14 cellular contexts compared by ENCODE assay signal in the genomic region with DNA sequence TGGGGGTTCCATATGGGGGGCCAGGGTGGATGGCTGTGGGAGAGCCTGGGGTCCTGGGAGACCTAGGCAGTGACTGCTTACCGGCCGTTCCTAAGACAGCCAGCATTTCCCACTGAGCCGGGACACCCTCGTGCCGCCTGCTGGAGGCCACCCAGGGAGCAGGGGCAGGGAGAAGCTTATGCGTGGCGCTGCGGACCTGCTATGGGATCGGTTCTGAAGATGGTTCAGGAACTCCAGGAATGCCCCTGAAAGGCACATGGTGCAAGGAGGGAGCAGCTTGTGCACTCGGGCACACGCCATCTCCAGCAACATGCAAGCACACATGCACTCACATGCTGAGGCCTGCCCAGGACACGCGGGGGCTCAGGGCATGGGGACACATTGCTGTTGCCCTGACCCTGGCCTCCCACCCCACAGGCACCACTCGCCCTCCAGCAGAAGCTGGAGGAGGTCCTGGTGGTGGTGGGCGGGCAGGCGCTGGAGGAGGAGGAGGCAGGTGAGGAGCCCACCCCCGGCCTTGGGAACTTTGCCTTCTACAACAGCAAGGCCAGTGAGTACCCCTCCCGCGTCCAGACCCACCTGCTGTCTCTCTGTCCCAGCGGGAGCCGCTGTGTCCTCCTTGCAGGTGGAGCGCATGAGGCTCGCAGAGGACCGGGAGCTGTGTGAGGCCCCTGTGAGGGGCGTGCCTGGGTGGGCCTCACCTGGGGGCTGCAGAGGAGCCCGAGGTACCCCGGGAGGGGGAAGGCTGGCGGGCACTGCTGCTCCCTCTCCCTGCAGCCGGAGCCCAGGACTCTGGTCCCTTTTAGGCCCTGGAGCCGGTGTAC. TPM values are rescaled to one million over a fixed set of nuclear protein-coding genes. Genes with fewer than 3 reads are reported as not detected.
DNase-seq lines count a peak whose midpoint lies in the region; ATAC-seq and TF ChIP-seq lines count a peak whose summit lies in the region.
"Had no signal": no experiment of that assay in that cellular context is flagged by ENCODE, and none has a peak within 500 bp of the region (broad histone marks: within the 10 kb centered on the region; RNA-seq: fewer than 3 reads in every experiment).

No MANE protein-coding gene starts in this region.

- H3K9me3 ChIP-seq in Loucy (ENCODE audit: insufficient read depth, low read depth, low read length) = no peaks in the 10 kb centered on the region
- no peaks in the 10 kb centered on the region for H3K9me3 ChIP-seq in neuronal stem cell (replicated peaks in 1 of 2; ENCODE audit: control insufficient read depth in 2 of 2, insufficient read depth in 1 of 2, low read depth in 1 of 2, low read length in 2 of 2)
- H3K9me3 ChIP-seq in colonic mucosa = no peaks in the 10 kb centered on the region
- H3K9me3 ChIP-seq: ovary had no signal

- peak overlapping the region; percentile 53 for H3K4ac ChIP-seq in neuronal stem cell (ENCODE audit: low read length)

- peak overlapping the region; percentile 85 for H3K18ac ChIP-seq in neuronal stem cell (ENCODE audit: low read length)

- peak overlapping the region; percentile 6 for H2AK5ac ChIP-seq in neuronal stem cell (ENCODE audit: low read depth, low read length)

- H3K4me1 ChIP-seq in Loucy (ENCODE audit: insufficient read depth, low read length, poor library complexity, severe bottlenecking) = peaks cover 17% of the 10 kb centered on the region
- peaks cover 9 to 14% of the 10 kb centered on the region in 2 donors for H3K4me1 ChIP-seq in neuronal stem cell (ENCODE audit: control insufficient read depth in 2 of 2, insufficient read depth in 1 of 2, low read depth in 1 of 2, low read length in 2 of 2)
- H3K4me1 ChIP-seq in colonic mucosa = peaks cover 7% of the 10 kb centered on the region

- H2AFZ ChIP-seq in Loucy (ENCODE audit: low read length) = no peak overlapping the region
- H2AFZ ChIP-seq in neuronal stem cell (ENCODE audit: low read length) = no peak overlapping the region

- no peaks in the 10 kb centered on the region for H3K36me3 ChIP-seq in Loucy (ENCODE audit: insufficient read depth, low read length)
- H3K36me3 ChIP-seq in neuronal stem cell (replicated peaks in 1 of 2; ENCODE audit: control insufficient read depth in 2 of 2, insufficient read depth in 2 of 2, low read length in 2 of 2) = no peaks in the 10 kb centered on the region
- no peaks in the 10 kb centered on the region for H3K36me3 ChIP-seq in colonic mucosa
- H3K36me3 ChIP-seq: brain microvascular endothelial cell, ovary had no signal

- peak overlapping the region; percentile 75 for H2BK5ac ChIP-seq in neuronal stem cell (ENCODE audit: low read length)

- ATAC-seq in HG03571 (IDR thresholded peaks at IDR 0.05; ENCODE audit: unreplicated experiment) (no peak), HG03280 (IDR thresholded peaks at IDR 0.05; ENCODE audit: unreplicated experiment) (no peak)

- H2BK120ac ChIP-seq in neuronal stem cell (ENCODE audit: low read depth, low read length) = no peak overlapping the region

- no peaks in the 10 kb centered on the region for H3K79me2 ChIP-seq in Loucy (ENCODE audit: insufficient read depth, low read length)

- peaks cover 7% of the 10 kb centered on the region for H3K79me1 ChIP-seq in neuronal stem cell (ENCODE audit: low read depth, low read length)

- H4K91ac ChIP-seq in neuronal stem cell (ENCODE audit: low read depth, low read length, poor library complexity) = no peak overlapping the region

- peak overlapping the region; percentile 6 for H3K23ac ChIP-seq in neuronal stem cell (ENCODE audit: low read depth, low read length, poor library complexity)

- H2BK12ac ChIP-seq in neuronal stem cell (ENCODE audit: low read length) = no peak overlapping the region

- in situ Hi-C loops in GM13977 (cut with MboI; ENCODE audit: low pct_unique_long_range_greater_than_20kb, low sequenced_read_pairs, unreplicated experiment) = no loop called here

- no peaks in the 10 kb centered on the region for H3F3A ChIP-seq in Loucy (ENCODE audit: low read depth)

- peak overlapping the region; percentile 49 for H3K9ac ChIP-seq in Loucy (ENCODE audit: low read depth, low read length, poor library complexity, severe bottlenecking)
- no peak overlapping the region for H3K9ac ChIP-seq in neuronal stem cell (ENCODE audit: low read depth, low read length, poor library complexity)
- no peak overlapping the region for H3K9ac ChIP-seq in colonic mucosa (ENCODE audit: low read depth in 2 of 2, low read length in 2 of 2)

- intact Hi-C loops in colonic mucosa (cut with DNase I) = no loop called here

- no peak for TF ChIP-seq CTCF in C4-2B (conservative IDR thresholded peaks at IDR 0.05)
- no peak for TF ChIP-seq CTCF in Loucy (conservative IDR thresholded peaks at IDR 0.05; ENCODE audit: low read length)
- TF ChIP-seq CTCF in GM13977 (IDR thresholded peaks at IDR 0.05; ENCODE audit: extremely low read depth, insufficient read depth, missing control alignments) = no peak
- TF ChIP-seq CTCF in colonic mucosa (IDR thresholded peaks at IDR 0.05) = no peak

- no peak for DNase-seq in epithelial cell of prostate (ENCODE audit: low read depth, low spot score)
- DNase-seq in neuronal stem cell (ENCODE audit: low spot score) = no peak
- DNase-seq in GM13977 (ENCODE audit: low spot score) = no peak
- DNase-seq in colonic mucosa = no peak
- DNase-seq: activated CD4-positive, alpha-beta memory T cell treated with anti-CD3 and anti-CD28 coated beads, Interleukin-2, amount 10 ng/mL, durations not matched to agents 7 days and 5 days; activated T-cell treated with anti-CD3 and anti-CD28 coated beads, Interleukin-2, amount 50 U/mL, for 48 hours; brain microvascular endothelial cell; NCI-H1417 treated with DMSO at 0.1 percent for 48 hours; ovary; T-helper 1 cell had no signal

- H3K27ac ChIP-seq in C4-2B = peak overlapping the region; percentile 46
- H3K27ac ChIP-seq in epithelial cell of prostate = peak overlapping the region; percentile 48
- no peak overlapping the region for H3K27ac ChIP-seq in neuronal stem cell (replicated peaks; ENCODE audit: low read length)
- no peak overlapping the region for H3K27ac ChIP-seq in colonic mucosa
- H3K27ac ChIP-seq: brain microvascular endothelial cell, ovary had no signal

- H3K4me2 ChIP-seq in Loucy (ENCODE audit: low read depth, low read length, poor library complexity, severe bottlenecking) = no peak overlapping the region
- H3K4me2 ChIP-seq in neuronal stem cell (ENCODE audit: insufficient read depth, low read length, poor library complexity, severe bottlenecking) = no peak overlapping the region

- H4K8ac ChIP-seq in neuronal stem cell (ENCODE audit: low read depth, low read length) = no peak overlapping the region

- H3K14ac ChIP-seq in neuronal stem cell (ENCODE audit: low read length) = peak overlapping the region; percentile 89

- H3K9me2 ChIP-seq in Loucy (replicated peaks; ENCODE audit: low read depth, low read length) = no peaks in the 10 kb centered on the region

- no peaks in the 10 kb centered on the region for H3K27me3 ChIP-seq in Loucy (ENCODE audit: insufficient read depth, low read length, poor library complexity, severe bottlenecking)
- peaks cover 0 to 15% (median 0%) of the 10 kb centered on the region in 3 experiments for H3K27me3 ChIP-seq in neuronal stem cell (ENCODE audit: control insufficient read depth in 3 of 3, insufficient read depth in 3 of 3, low read depth in 1 of 3, low read length in 3 of 3)
- H3K27me3 ChIP-seq in colonic mucosa = no peaks in the 10 kb centered on the region
- H3K27me3 ChIP-seq: brain microvascular endothelial cell, ovary had no signal

- H3K4me3 ChIP-seq in Loucy (ENCODE audit: low read length, poor library complexity, severe bottlenecking) (no peak overlapping the region), neuronal stem cell (ENCODE audit: low read length in 2 of 2) (no peak overlapping the region), colonic mucosa (no peak overlapping the region)
- H3K4me3 ChIP-seq: ovary had no signal

- no peaks in the 10 kb centered on the region for H4K20me1 ChIP-seq in Loucy (ENCODE audit: insufficient read depth, low read length, poor library complexity, severe bottlenecking)

- H2BK15ac ChIP-seq in neuronal stem cell (ENCODE audit: low read length) = peak overlapping the region; percentile 26

- WGBS in neuronal stem cell (ENCODE audit: extremely low coverage in 2 of 2, insufficient read length in 2 of 2, insufficient replicate concordance in 1 of 2), 2 donors = no CpG with 5 or more reads among the region's 30 CpGs

RNA-seq across cellular contexts. Expression of gene KLHL30, which starts 4.1 kb away (rescaled TPM):
- polyA plus RNA-seq in neuronal stem cell (2013, experiment 1 of 2) = 0.06 TPM
- polyA plus RNA-seq in neuronal stem cell (2013, experiment 2 of 2) = 0.07 TPM
- total RNA-seq in colonic mucosa = under 1 TPM; 0.07 to 0.13 TPM
- total RNA-seq: activated CD4-positive, alpha-beta memory T cell treated with anti-CD3 and anti-CD28 coated beads, Interleukin-2, amount 10 ng/mL, durations not matched to agents 7 days and 5 days had no signal

RNA-seq across cellular contexts. Expression of gene ERFE, which starts 16.2 kb away (rescaled TPM):
- polyA plus RNA-seq in neuronal stem cell (2013, experiment 1 of 2) = 0.43 TPM
- polyA plus RNA-seq in neuronal stem cell (2013, experiment 2 of 2) = 0.37 TPM
- total RNA-seq in colonic mucosa = under 1 TPM in 1 of 2 donors, not detected in 1; 0.50 TPM
- total RNA-seq: activated CD4-positive, alpha-beta memory T cell treated with anti-CD3 and anti-CD28 coated beads, Interleukin-2, amount 10 ng/mL, durations not matched to agents 7 days and 5 days had no signal

RNA-seq across cellular contexts. Expression of gene ESPNL, which starts 42.5 kb away (rescaled TPM):
- 0.45 TPM for polyA plus RNA-seq in neuronal stem cell (2013, experiment 1 of 2)
- polyA plus RNA-seq in neuronal stem cell (2013, experiment 2 of 2) = 0.46 TPM
- total RNA-seq in colonic mucosa = under 1 TPM; 0.08 to 0.12 TPM

Comparison
In these comparisons a context has a peak if more than half of its experiments do, and no peak if none do; other contexts are left out.
1. H3K27ac ChIP-seq: peak in C4-2B (single experiment) and epithelial cell of prostate (single experiment); none in neuronal stem cell (single experiment) and colonic mucosa (single experiment).